ENCODE assay signal across 12 cellular contexts in genomic region chr10:119210633-119211032, GRCh38. TPM values are rescaled to one million over a fixed set of nuclear protein-coding genes. Genes with fewer than 3 reads are reported as not detected.
DNase-seq lines count a peak whose midpoint lies in the region; ATAC-seq and TF ChIP-seq lines count a peak whose summit lies in the region.
"Had no signal": no experiment of that assay in that cellular context is flagged by ENCODE, and none has a peak within 500 bp of the region (broad histone marks: within the 10 kb centered on the region; RNA-seq: fewer than 3 reads in every experiment).

No MANE protein-coding gene starts in this region.

- H3K9me3 Mint-ChIP-seq in activated CD4-positive, alpha-beta memory T cell treated with anti-CD3 and anti-CD28 coated beads, Interleukin-2, amount 10 ng/mL, durations not matched to agents 7 days and 5 days = no peaks in the 10 kb centered on the region
- H3K9me3 Mint-ChIP-seq in activated CD4-positive, alpha-beta memory T cell treated with anti-CD3 and anti-CD28 coated beads for 36 hours = no peaks in the 10 kb centered on the region
- H3K9me3 Mint-ChIP-seq in immature natural killer cell = no peaks in the 10 kb centered on the region
- H3K9me3 Mint-ChIP-seq in stimulated activated naive CD8-positive, alpha-beta T cell treated with anti-CD3 and anti-CD28 coated beads, Interleukin-15, amount 100 ng/mL, for 72 hours = no peaks in the 10 kb centered on the region
- H3K9me3 Mint-ChIP-seq: neural progenitor cell; stimulated activated memory B cell treated with anti-CD40 and anti-IgM and Interleukin-4, amounts not matched to agents 10 μg/mL and 1 μg/mL and 100 μg/mL, for 72 hours had no signal

- intact Hi-C loops in activated CD4-positive, alpha-beta memory T cell treated with anti-CD3 and anti-CD28 coated beads for 36 hours (cut with micrococcal nuclease) = no loop called here

- CTCF ChIA-PET in activated CD4-positive, alpha-beta memory T cell treated with anti-CD3 and anti-CD28 coated beads, Interleukin-2, amount 10 ng/mL, durations not matched to agents 7 days and 5 days (lab: Charles Lee) = interaction anchor here (1.0 to 4.9 kb wide), 14 partner anchors 11 to 307 kb away, joined by 3 to 42 read pairs (median 5); partner anchors contain the start of gene PRDX3
- CTCF ChIA-PET in activated CD4-positive, alpha-beta memory T cell treated with anti-CD3 and anti-CD28 coated beads for 36 hours (lab: Charles Lee) = interaction anchor here (0.6 to 2.3 kb wide), 6 partner anchors 11 to 235 kb away, joined by 3 to 9 read pairs (median 8); no protein-coding TSS in a partner anchor

- H3K27ac Mint-ChIP-seq in activated CD4-positive, alpha-beta memory T cell treated with anti-CD3 and anti-CD28 coated beads, Interleukin-2, amount 10 ng/mL, durations not matched to agents 7 days and 5 days = peak overlapping the region; percentile 89
- H3K27ac Mint-ChIP-seq in activated CD4-positive, alpha-beta memory T cell treated with anti-CD3 and anti-CD28 coated beads for 36 hours = no peak overlapping the region
- H3K27ac Mint-ChIP-seq in immature natural killer cell = peak overlapping the region in 5 of 6 donors; percentile 7 to 94 (median 89)
- peak overlapping the region; percentile 98 for H3K27ac Mint-ChIP-seq in stimulated activated naive CD8-positive, alpha-beta T cell treated with anti-CD3 and anti-CD28 coated beads, Interleukin-15, amount 100 ng/mL, for 72 hours

- POLR2A ChIA-PET in activated CD4-positive, alpha-beta memory T cell treated with anti-CD3 and anti-CD28 coated beads, Interleukin-2, amount 10 ng/mL, durations not matched to agents 7 days and 5 days (lab: Charles Lee) = interaction anchor here (0.6 to 7.1 kb wide), 8 partner anchors 33 to 130 kb away, joined by 3 to 100 read pairs (median 4); partner anchors contain the start of gene EIF3A
- POLR2A ChIA-PET in activated CD4-positive, alpha-beta memory T cell treated with anti-CD3 and anti-CD28 coated beads for 36 hours (lab: Charles Lee) = no interaction called here

- no peak for DNase-seq in activated CD4-positive, alpha-beta memory T cell treated with anti-CD3 and anti-CD28 coated beads, Interleukin-2, amount 10 ng/mL, durations not matched to agents 7 days and 5 days
- DNase-seq in activated CD4-positive, alpha-beta memory T cell treated with anti-CD3 and anti-CD28 coated beads for 36 hours = no peak
- DNase-seq in immature natural killer cell (no peak), NOMO-1 (lab: John Stamatoyannopoulos, UW; ENCODE audit: unreplicated experiment in 2 of 2) (no peak)
- DNase-seq in stimulated activated naive CD8-positive, alpha-beta T cell treated with anti-CD3 and anti-CD28 coated beads, Interleukin-15, amount 100 ng/mL, for 72 hours = no peak
- DNase-seq in activated CD4-positive, CD25-positive, alpha-beta regulatory T cell (lab: John Stamatoyannopoulos, UW) = no peak
- DNase-seq: activated CD4-positive, alpha-beta T cell treated with anti-CD3 and anti-CD28 coated beads, Interleukin-2, amount 50 U/mL, for 4 hours; NCI-H446 treated with DMSO at 0.1 percent for 48 hours had no signal

- H3K36me3 Mint-ChIP-seq in activated CD4-positive, alpha-beta memory T cell treated with anti-CD3 and anti-CD28 coated beads, Interleukin-2, amount 10 ng/mL, durations not matched to agents 7 days and 5 days (ENCODE audit: low read depth) = no peaks in the 10 kb centered on the region
- peaks cover 2% of the 10 kb centered on the region for H3K36me3 Mint-ChIP-seq in activated CD4-positive, alpha-beta memory T cell treated with anti-CD3 and anti-CD28 coated beads for 36 hours
- no peaks in the 10 kb centered on the region for H3K36me3 Mint-ChIP-seq in immature natural killer cell
- H3K36me3 Mint-ChIP-seq: stimulated activated memory B cell treated with anti-CD40 and anti-IgM and Interleukin-4, amounts not matched to agents 10 μg/mL and 1 μg/mL and 100 μg/mL, for 72 hours had no signal

- H3K4me3 Mint-ChIP-seq in activated CD4-positive, alpha-beta memory T cell treated with anti-CD3 and anti-CD28 coated beads, Interleukin-2, amount 10 ng/mL, durations not matched to agents 7 days and 5 days = no peak overlapping the region
- no peak overlapping the region for H3K4me3 Mint-ChIP-seq in activated CD4-positive, alpha-beta memory T cell treated with anti-CD3 and anti-CD28 coated beads for 36 hours
- H3K4me3 Mint-ChIP-seq in immature natural killer cell = peak overlapping the region in 1 of 5 donors; percentile 7
- peak overlapping the region; percentile 82 to 83 for H3K4me3 Mint-ChIP-seq in stimulated activated naive CD8-positive, alpha-beta T cell treated with anti-CD3 and anti-CD28 coated beads, Interleukin-15, amount 100 ng/mL, for 72 hours
- H3K4me3 Mint-ChIP-seq: stimulated activated memory B cell treated with anti-CD40 and anti-IgM and Interleukin-4, amounts not matched to agents 10 μg/mL and 1 μg/mL and 100 μg/mL, for 72 hours had no signal

- no peak for TF ChIP-seq CTCF in VCaP (conservative IDR thresholded peaks at IDR 0.05)

- H3K27ac ChIP-seq in VCaP = peak overlapping the region; percentile 71
- H3K27ac ChIP-seq: neural progenitor cell had no signal

- no peaks in the 10 kb centered on the region for H3K27me3 Mint-ChIP-seq in activated CD4-positive, alpha-beta memory T cell treated with anti-CD3 and anti-CD28 coated beads, Interleukin-2, amount 10 ng/mL, durations not matched to agents 7 days and 5 days
- no peaks in the 10 kb centered on the region for H3K27me3 Mint-ChIP-seq in activated CD4-positive, alpha-beta memory T cell treated with anti-CD3 and anti-CD28 coated beads for 36 hours
- H3K27me3 Mint-ChIP-seq in immature natural killer cell (ENCODE audit: low read depth in 3 of 3) = peaks cover 4 to 13% (median 4%) of the 10 kb centered on the region in 3 donors
- no peaks in the 10 kb centered on the region for H3K27me3 Mint-ChIP-seq in stimulated activated naive CD8-positive, alpha-beta T cell treated with anti-CD3 and anti-CD28 coated beads, Interleukin-15, amount 100 ng/mL, for 72 hours
- H3K27me3 Mint-ChIP-seq: stimulated activated memory B cell treated with anti-CD40 and anti-IgM and Interleukin-4, amounts not matched to agents 10 μg/mL and 1 μg/mL and 100 μg/mL, for 72 hours had no signal

- no peak for ATAC-seq in stimulated activated naive CD8-positive, alpha-beta T cell treated with anti-CD3 and anti-CD28 coated beads, Interleukin-15, amount 100 ng/mL, for 72 hours
- ATAC-seq in GM19395 (IDR thresholded peaks at IDR 0.05; ENCODE audit: unreplicated experiment) = no peak
- ATAC-seq: stimulated activated memory B cell treated with anti-CD40 and anti-IgM and Interleukin-4, amounts not matched to agents 10 μg/mL and 1 μg/mL and 100 μg/mL, for 72 hours had no signal

- H3K4me1 Mint-ChIP-seq in activated CD4-positive, alpha-beta memory T cell treated with anti-CD3 and anti-CD28 coated beads, Interleukin-2, amount 10 ng/mL, durations not matched to agents 7 days and 5 days = peaks cover 70% of the 10 kb centered on the region
- H3K4me1 Mint-ChIP-seq in activated CD4-positive, alpha-beta memory T cell treated with anti-CD3 and anti-CD28 coated beads for 36 hours (ENCODE audit: low read depth) = peaks cover 58% of the 10 kb centered on the region
- H3K4me1 Mint-ChIP-seq in immature natural killer cell = peaks cover 69 to 70% of the 10 kb centered on the region in 2 donors
- H3K4me1 Mint-ChIP-seq in stimulated activated naive CD8-positive, alpha-beta T cell treated with anti-CD3 and anti-CD28 coated beads, Interleukin-15, amount 100 ng/mL, for 72 hours = peaks cover 74% of the 10 kb centered on the region

RNA-seq across cellular contexts. Expression of gene GRK5, which starts 3.3 kb away (rescaled TPM):
- total RNA-seq in activated CD4-positive, alpha-beta memory T cell treated with anti-CD3 and anti-CD28 coated beads, Interleukin-2, amount 10 ng/mL, durations not matched to agents 7 days and 5 days = 10 to 100 TPM; 29.8 to 30.6 TPM
- 10 to 100 TPM; 22.7 to 23.0 TPM for total RNA-seq in activated CD4-positive, alpha-beta memory T cell treated with anti-CD3 and anti-CD28 coated beads for 36 hours
- 10 to 100 TPM in 1 of 3 donors, 1 to 10 TPM in 2; 2.1 to 12.4 (median 3.3) TPM for polyA plus RNA-seq in immature natural killer cell

RNA-seq across cellular contexts. Expression of gene PRDX3, which starts 32.0 kb away (rescaled TPM):
- total RNA-seq in activated CD4-positive, alpha-beta memory T cell treated with anti-CD3 and anti-CD28 coated beads, Interleukin-2, amount 10 ng/mL, durations not matched to agents 7 days and 5 days = 100 to 1,000 TPM; 115 to 117 TPM
- total RNA-seq in activated CD4-positive, alpha-beta memory T cell treated with anti-CD3 and anti-CD28 coated beads for 36 hours = 100 to 1,000 TPM; 173 to 182 TPM
- 10 to 100 TPM; 61.6 to 99.8 (median 76.5) TPM for polyA plus RNA-seq in immature natural killer cell

RNA-seq across cellular contexts. Expression of gene SFXN4, which starts 45.1 kb away (rescaled TPM):
- total RNA-seq in activated CD4-positive, alpha-beta memory T cell treated with anti-CD3 and anti-CD28 coated beads, Interleukin-2, amount 10 ng/mL, durations not matched to agents 7 days and 5 days = 10 to 100 TPM; 19.6 to 22.6 TPM
- total RNA-seq in activated CD4-positive, alpha-beta memory T cell treated with anti-CD3 and anti-CD28 coated beads for 36 hours = 10 to 100 TPM; 38.3 to 38.7 TPM
- polyA plus RNA-seq in immature natural killer cell = 10 to 100 TPM; 11.6 to 15.7 (median 12.6) TPM

Comparison
In these comparisons a context has a peak if more than half of its experiments do, and no peak if none do; other contexts are left out.
1. H3K4me3 Mint-ChIP-seq: peak in stimulated activated naive CD8-positive, alpha-beta T cell treated with anti-CD3 and anti-CD28 coated beads, Interleukin-15, amount 100 ng/mL, for 72 hours (2 of 2); none in activated CD4-positive, alpha-beta memory T cell treated with anti-CD3 and anti-CD28 coated beads, Interleukin-2, amount 10 ng/mL, durations not matched to agents 7 days and 5 days (single experiment) and activated CD4-positive, alpha-beta memory T cell treated with anti-CD3 and anti-CD28 coated beads for 36 hours (single experiment).